In the genomic region with DNA sequence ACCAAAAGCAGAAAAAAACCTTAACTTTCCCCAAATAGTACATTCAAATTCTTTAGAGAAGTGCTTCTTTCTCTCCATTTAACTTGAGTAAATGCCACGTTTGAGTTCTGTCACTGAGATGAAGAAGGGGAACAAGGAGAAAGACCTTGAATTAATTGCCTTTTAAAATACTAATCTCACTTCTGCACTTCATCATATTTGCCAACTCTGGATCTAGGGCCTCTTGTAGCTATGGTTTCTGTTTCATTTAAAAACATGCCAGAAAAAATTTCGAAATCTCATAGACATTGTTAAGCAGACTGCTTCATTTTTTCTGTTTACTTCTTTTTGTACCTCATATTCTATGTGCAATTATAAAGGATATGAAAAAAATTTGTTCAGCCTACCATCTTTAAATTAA, we compare ENCODE assay signal across 15 cellular contexts. TPM values are rescaled to one million over a fixed set of nuclear protein-coding genes. Genes with fewer than 3 reads are reported as not detected.
DNase-seq lines count a peak whose midpoint lies in the region; TF ChIP-seq lines count a peak whose summit lies in the region.
"Had no signal": no experiment of that assay in that cellular context is flagged by ENCODE, and none has a peak within 500 bp of the region (broad histone marks: within the 10 kb centered on the region; RNA-seq: fewer than 3 reads in every experiment).

No MANE protein-coding gene starts in this region.

- 23% methylated on average over 2 of the region's 2 CpGs for WGBS in esophagus muscularis mucosa

- H3K27me3 ChIP-seq in esophagus muscularis mucosa (no peaks in the 10 kb centered on the region), dorsolateral prefrontal cortex (no peaks in the 10 kb centered on the region)
- H3K27me3 ChIP-seq: vagina had no signal

- H3K27ac ChIP-seq in esophagus muscularis mucosa (replicated peaks in 1 of 4): peak overlapping the region in 3 of 4 donors; percentile 6 to 41 (median 36)
- H3K27ac ChIP-seq in dorsolateral prefrontal cortex: no peak overlapping the region
- H3K27ac ChIP-seq: vagina had no signal

- H3K36me3 ChIP-seq in esophagus muscularis mucosa: peaks cover 0 to 20% (median 6%) of the 10 kb centered on the region in 4 donors

- no peak for TF ChIP-seq POLR2A in NB4 (IDR thresholded peaks at IDR 0.05; ENCODE audit: extremely low read depth, insufficient read length)
- TF ChIP-seq POLR2A in esophagus muscularis mucosa (IDR thresholded peaks at IDR 0.05; ENCODE audit: low read depth): no peak

- intact Hi-C loops in esophagus muscularis mucosa (cut with DNase I) (no loop called here), dorsolateral prefrontal cortex (cut with DNase I) (no loop called here)

- H3K4me1 ChIP-seq in esophagus muscularis mucosa: peaks cover 0 to 11% (median 9%) of the 10 kb centered on the region in 4 donors
- H3K4me1 ChIP-seq: vagina had no signal

- H3K4me3 ChIP-seq in NB4 (ENCODE audit: low read depth, low read length) (no peak overlapping the region), esophagus muscularis mucosa (no peak overlapping the region), dorsolateral prefrontal cortex (no peak overlapping the region)
- H3K4me3 ChIP-seq: lung, vagina had no signal

- H3K9me3 ChIP-seq in esophagus muscularis mucosa: no peaks in the 10 kb centered on the region
- H3K9me3 ChIP-seq: vagina had no signal

- TF ChIP-seq EP300 in esophagus muscularis mucosa (IDR thresholded peaks at IDR 0.05): no peak

- TF ChIP-seq CTCF in NB4 (IDR thresholded peaks at IDR 0.05; ENCODE audit: low read depth, low read length) (no peak), esophagus muscularis mucosa (IDR thresholded peaks at IDR 0.05) (no peak), dorsolateral prefrontal cortex (IDR thresholded peaks at IDR 0.05 in 54 of 56, conservative IDR thresholded peaks at IDR 0.05 in 2 of 56; ENCODE audit: low read depth in 1 of 56, partially characterized antibody in 56 of 56) (no peak)

- DNase-seq in GM03348 (ENCODE audit: low spot score) (peak; percentile 36), NB4 (ENCODE audit: low read depth) (peak; percentile 26), esophagus muscularis mucosa (ENCODE audit: extremely low spot score) (no peak), renal cortical epithelial cell (ENCODE audit: low read depth) (peak; percentile 9), dorsolateral prefrontal cortex (no peak), NCI-H2107 treated with DMSO at 0.1 percent for 48 hours (lab: John Stamatoyannopoulos, UW; ENCODE audit: unreplicated experiment) (no peak)
- DNase-seq in central memory CD4-positive, alpha-beta T cell: no peak
- DNase-seq: activated CD8-positive, alpha-beta memory T cell treated with anti-CD3 and anti-CD28 coated beads, Interleukin-2, amount 50 U/mL, for 4 hours; GDM1; hippocampal formation; Kasumi-1; stimulated activated CD4-positive, alpha-beta T cell treated with anti-CD3 and anti-CD28 coated beads, Interleukin-4, amount 100 ng/mL, for 24 hours had no signal

RNA-seq across cellular contexts. Expression of a gene that starts 24.6 kb away (rescaled TPM):
- total RNA-seq in esophagus muscularis mucosa: not detected
- not detected in 2 replicates for total RNA-seq in renal cortical epithelial cell
- 1 to 10 TPM in 4 of 120 experiments, under 1 TPM in 12, not detected in 104; 0.22 to 1.4 (median 0.46) TPM for total RNA-seq in dorsolateral prefrontal cortex
- total RNA-seq: sciatic nerve, vagina had no signal

Comparison
In these comparisons a context has a peak if more than half of its experiments do, and no peak if none do; other contexts are left out.
1. DNase-seq: peak in GM03348 (single experiment), NB4 (single experiment) and renal cortical epithelial cell (single experiment); none in esophagus muscularis mucosa (single experiment), dorsolateral prefrontal cortex (0 of 10), NCI-H2107 treated with DMSO at 0.1 percent for 48 hours (single experiment) and central memory CD4-positive, alpha-beta T cell (single experiment).
2. H3K27ac ChIP-seq: peak in esophagus muscularis mucosa (3 of 4); none in dorsolateral prefrontal cortex (0 of 59).